34 cellular contexts compared by ENCODE assay signal in genomic region chr22:22151308-22151707, GRCh38.
"Had no signal": no experiment of that assay in that cellular context is flagged by ENCODE, and none has a peak within 500 bp of the region (broad histone marks: within the 10 kb centered on the region; RNA-seq: fewer than 3 reads in every experiment).

No MANE protein-coding gene starts in this region.

- H3K4me3 ChIP-seq: MG63 had no signal

- DNase-seq: Karpas-422, Kasumi-1, MG63, MM.1S, NCI-H1048, NCI-H1092, NCI-H1092 treated with DMSO at 0.1 percent for 48 hours, NCI-H1105, NCI-H1105 treated with DMSO at 0.1 percent for 48 hours, NCI-H1417, NCI-H1417 treated with DMSO at 0.1 percent for 48 hours, NCI-H1436, NCI-H1436 treated with DMSO at 0.1 percent for 48 hours, NCI-H146, NCI-H1694, NCI-H1694 treated with DMSO at 0.1 percent for 48 hours, NCI-H187, NCI-H187 treated with DMSO at 0.1 percent for 48 hours, NCI-H1930, NCI-H2029, NCI-H2029 treated with DMSO at 0.1 percent for 48 hours, NCI-H2081, NCI-H2081 treated with DMSO at 0.1 percent for 48 hours, NCI-H2107, NCI-H2171, NCI-H2171 treated with DMSO at 0.1 percent for 48 hours, NCI-H2227 treated with DMSO at 0.1 percent for 48 hours, NCI-H226, NCI-H345, NCI-H446, NCI-H446 treated with DMSO at 0.1 percent for 48 hours, NCI-H510A, NCI-H510A treated with DMSO at 0.1 percent for 48 hours, NCI-H524 had no signal

- H3K36me3 ChIP-seq: MG63 had no signal

- H3K9me3 ChIP-seq: MG63 had no signal

- H3K27me3 ChIP-seq: MG63 had no signal
